ENCODE assay signal across 13 cellular contexts in genomic region chr2:105821428-105822125, GRCh38.
DNase-seq lines count a peak whose midpoint lies in the region; ATAC-seq and TF ChIP-seq lines count a peak whose summit lies in the region.
"Had no signal": no experiment of that assay in that cellular context is flagged by ENCODE, and none has a peak within 500 bp of the region (broad histone marks: within the 10 kb centered on the region; RNA-seq: fewer than 3 reads in every experiment).

No MANE protein-coding gene starts in this region.

- peak overlapping the region; percentile 87 for H3K27ac ChIP-seq in neutrophil
- H3K27ac ChIP-seq: GM23248 had no signal

- H3K9me3 ChIP-seq in neutrophil: no peaks in the 10 kb centered on the region

- H3K4me1 ChIP-seq in neutrophil (ENCODE audit: control insufficient read depth in 1 of 2, insufficient read depth in 1 of 2, low read depth in 1 of 2, low read length in 1 of 2): peaks cover 45 to 46% of the 10 kb centered on the region in 2 experiments

- H3K36me3 Mint-ChIP-seq in activated CD4-positive, alpha-beta T cell treated with anti-CD3 and anti-CD28 coated beads for 36 hours (ENCODE audit: low read depth): peaks cover 74% of the 10 kb centered on the region
- H3K36me3 Mint-ChIP-seq in activated naive CD8-positive, alpha-beta T cell: peaks cover 30% of the 10 kb centered on the region

- peaks cover 2% of the 10 kb centered on the region for H3K9me3 Mint-ChIP-seq in activated CD4-positive, alpha-beta T cell treated with anti-CD3 and anti-CD28 coated beads for 36 hours (ENCODE audit: low read depth)
- H3K9me3 Mint-ChIP-seq in activated naive CD8-positive, alpha-beta T cell (ENCODE audit: low read depth): peaks cover 3% of the 10 kb centered on the region

- H3K4me1 Mint-ChIP-seq in activated CD4-positive, alpha-beta T cell treated with anti-CD3 and anti-CD28 coated beads for 36 hours: peaks cover 85% of the 10 kb centered on the region
- peaks cover 85% of the 10 kb centered on the region for H3K4me1 Mint-ChIP-seq in activated naive CD8-positive, alpha-beta T cell (ENCODE audit: low read depth)

- H3K4me3 Mint-ChIP-seq in activated CD4-positive, alpha-beta T cell treated with anti-CD3 and anti-CD28 coated beads for 36 hours: no peak overlapping the region
- peak overlapping the region; percentile 56 for H3K4me3 Mint-ChIP-seq in activated naive CD8-positive, alpha-beta T cell
- H3K4me3 Mint-ChIP-seq: nephron had no signal

- peak overlapping the region; percentile 81 for H3K27ac Mint-ChIP-seq in activated CD4-positive, alpha-beta T cell treated with anti-CD3 and anti-CD28 coated beads for 36 hours
- peak overlapping the region; percentile 91 for H3K27ac Mint-ChIP-seq in activated naive CD8-positive, alpha-beta T cell
- H3K27ac Mint-ChIP-seq: nephron had no signal

- POLR2A ChIA-PET in activated CD4-positive, alpha-beta T cell treated with anti-CD3 and anti-CD28 coated beads for 36 hours (lab: Charles Lee): no interaction called here

- intact Hi-C loops in activated CD4-positive, alpha-beta T cell treated with anti-CD3 and anti-CD28 coated beads for 36 hours (cut with DNase I, micrococcal nuclease): no loop called here

- CTCF ChIA-PET in activated CD4-positive, alpha-beta T cell treated with anti-CD3 and anti-CD28 coated beads for 36 hours (lab: Charles Lee): interaction anchor here (1.0 to 2.2 kb wide), 4 partner anchors 9 to 244 kb away, joined by 3 to 7 read pairs (median 3); no protein-coding TSS in a partner anchor

- no peak for ATAC-seq in activated CD4-positive, alpha-beta T cell treated with anti-CD3 and anti-CD28 coated beads for 36 hours
- no peak for ATAC-seq in HG02840 (IDR thresholded peaks at IDR 0.05; ENCODE audit: low FRiP score, unreplicated experiment)

- DNase-seq in activated CD4-positive, alpha-beta T cell treated with anti-CD3 and anti-CD28 coated beads for 36 hours: no peak
- no peak for DNase-seq in activated CD4-positive, alpha-beta T cell treated with anti-CD3 and anti-CD28 coated beads, Interleukin-2, amount 50 U/mL, for 48 hours
- DNase-seq in Kasumi-1 (lab: John Stamatoyannopoulos, UW): peak; percentile 64 to 74
- no peak for DNase-seq in NCI-H446 (lab: John Stamatoyannopoulos, UW)
- DNase-seq in NOMO-1 (lab: John Stamatoyannopoulos, UW; ENCODE audit: unreplicated experiment in 2 of 2): no peak
- DNase-seq: GF-D8, Karpas-422, NCI-H526 treated with DMSO at 0.1 percent for 48 hours had no signal

- H3K4me3 ChIP-seq in neutrophil (ENCODE audit: low read depth in 1 of 2, low read length in 1 of 2): peak overlapping the region; percentile 16 to 17
- H3K4me3 ChIP-seq: GM23248 had no signal

- no peaks in the 10 kb centered on the region for H3K27me3 ChIP-seq in neutrophil

- H3K36me3 ChIP-seq in neutrophil: peaks cover 4% of the 10 kb centered on the region

- TF ChIP-seq CTCF in neutrophil (IDR thresholded peaks at IDR 0.05): no peak

- H3K27me3 Mint-ChIP-seq in activated CD4-positive, alpha-beta T cell treated with anti-CD3 and anti-CD28 coated beads for 36 hours: no peaks in the 10 kb centered on the region
- H3K27me3 Mint-ChIP-seq in activated naive CD8-positive, alpha-beta T cell: no peaks in the 10 kb centered on the region

Comparison
In these comparisons a context has a peak if more than half of its experiments do, and no peak if none do; other contexts are left out.
1. DNase-seq: peak in Kasumi-1 (2 of 2); none in activated CD4-positive, alpha-beta T cell treated with anti-CD3 and anti-CD28 coated beads for 36 hours (single experiment), activated CD4-positive, alpha-beta T cell treated with anti-CD3 and anti-CD28 coated beads, Interleukin-2, amount 50 U/mL, for 48 hours (0 of 2), NCI-H446 (0 of 2) and NOMO-1 (0 of 2).